1 cellular context compared by ENCODE assay signal in genomic region chr2:201149064-201149820, GRCh38.
TF ChIP-seq lines count a peak whose summit lies in the region.

No MANE protein-coding gene starts in this region.

TF ChIP-seq in HepG2, 621 proteins besides CTCF, POLR2A, EP300 and RAD21 (continued from another document):
- no peak for TF ChIP-seq ZNF318 (CRISPR knock-in tag; IDR thresholded peaks at IDR 0.05)
- TF ChIP-seq ZNF331 (CRISPR knock-in tag; IDR thresholded peaks at IDR 0.05), result peak; percentile 89
- no peak for TF ChIP-seq ZC3H13 (CRISPR knock-in tag; IDR thresholded peaks at IDR 0.05)
- TF ChIP-seq NFRKB (IDR thresholded peaks at IDR 0.05), result no peak
- no peak for TF ChIP-seq IKZF4 (CRISPR knock-in tag; IDR thresholded peaks at IDR 0.05; ENCODE audit: borderline replicate concordance, low read depth, not compliant biosample characterization)
- TF ChIP-seq KDM6A (CRISPR knock-in tag; IDR thresholded peaks at IDR 0.05; ENCODE audit: low read depth), result peak; percentile 74; the same call in 1 of the 2 replicates
- TF ChIP-seq IKZF5 (CRISPR knock-in tag; IDR thresholded peaks at IDR 0.05), result peak; percentile 62; the same call in 1 of the 2 replicates
- no peak for TF ChIP-seq JARID2 (CRISPR knock-in tag; IDR thresholded peaks at IDR 0.05; ENCODE audit: insufficient replicate concordance)
- TF ChIP-seq HNRNPUL1 (IDR thresholded peaks at IDR 0.05; ENCODE audit: low read depth, low read length), result no peak
- peak; percentile 67; the same call in 1 of the 2 replicates for TF ChIP-seq KAT8 (CRISPR knock-in tag; IDR thresholded peaks at IDR 0.05)
- TF ChIP-seq TOPORS (CRISPR knock-in tag; IDR thresholded peaks at IDR 0.05), result no peak
- no peak for TF ChIP-seq ZNF674 (CRISPR knock-in tag; IDR thresholded peaks at IDR 0.05; ENCODE audit: low read depth)
- TF ChIP-seq ESRRA (CRISPR knock-in tag; IDR thresholded peaks at IDR 0.05; ENCODE audit: low read depth), result peak; percentile 56; the same call in 1 of the 2 replicates
- TF ChIP-seq ZNF44 (CRISPR knock-in tag; IDR thresholded peaks at IDR 0.05), result no peak
- peak; percentile 44; the same call in 1 of the 2 replicates for TF ChIP-seq ZKSCAN8 (CRISPR knock-in tag; IDR thresholded peaks at IDR 0.05; ENCODE audit: borderline replicate concordance)
- TF ChIP-seq NFIC (IDR thresholded peaks at IDR 0.05; ENCODE audit: low read length), result peak; percentile 66; the same call in 1 of the 2 replicates
- TF ChIP-seq ZBTB42 (CRISPR knock-in tag; IDR thresholded peaks at IDR 0.05), result no peak
- TF ChIP-seq RFXAP (CRISPR knock-in tag; IDR thresholded peaks at IDR 0.05; ENCODE audit: borderline replicate concordance), result no peak
- peak; percentile 70 for TF ChIP-seq TBX2 (CRISPR knock-in tag; IDR thresholded peaks at IDR 0.05; ENCODE audit: borderline replicate concordance)
- peak; percentile 56; the same call in 1 of the 2 replicates for TF ChIP-seq PHF21A (CRISPR knock-in tag; IDR thresholded peaks at IDR 0.05)
- no peak for TF ChIP-seq MED8 (CRISPR knock-in tag; IDR thresholded peaks at IDR 0.05; ENCODE audit: insufficient replicate concordance)
- TF ChIP-seq ZNF512B (CRISPR knock-in tag; IDR thresholded peaks at IDR 0.05; ENCODE audit: borderline replicate concordance), result no peak
- peak; percentile 87 for TF ChIP-seq AHDC1 (CRISPR knock-in tag; IDR thresholded peaks at IDR 0.05; ENCODE audit: borderline replicate concordance)
- TF ChIP-seq DPF2 (CRISPR knock-in tag; IDR thresholded peaks at IDR 0.05; ENCODE audit: borderline replicate concordance, low read depth), result peak; percentile 62; the same call in 1 of the 2 replicates
- TF ChIP-seq SKI (IDR thresholded peaks at IDR 0.05; ENCODE audit: partially characterized antibody), result no peak
